In genomic region chr9:36328798-36329411, GRCh38 we compare ENCODE assay signal across 8 cellular contexts.
DNase-seq lines count a peak whose midpoint lies in the region; ATAC-seq, FAIRE-seq and TF ChIP-seq lines count a peak whose summit lies in the region.

No MANE protein-coding gene starts in this region.

- WGBS in pancreas, 2 donors, result 19 to 24% methylated on average over 9 of the region's 9 CpGs

- no peak overlapping the region for H3K4me3 Mint-ChIP-seq in activated CD4-positive, alpha-beta memory T cell treated with anti-CD3 and anti-CD28 coated beads, Interleukin-2, amount 10 ng/mL, durations not matched to agents 7 days and 5 days

- intact Hi-C loops in pancreas (cut with DNase I), result loop anchor here in 2 of 3 donors (5.0 to 10.0 kb wide), 2 partner anchors 77 to 84 kb away; no protein-coding TSS in a partner anchor

- POLR2A ChIA-PET in activated CD4-positive, alpha-beta memory T cell treated with anti-CD3 and anti-CD28 coated beads, Interleukin-2, amount 10 ng/mL, durations not matched to agents 7 days and 5 days (lab: Charles Lee), result interaction anchor here (0.6 to 2.4 kb wide), 5 partner anchors 22 to 226 kb away, joined by 3 to 15 read pairs (median 3); partner anchors contain the start of genes CLTA and GNE

- H3K9me3 Mint-ChIP-seq in activated CD4-positive, alpha-beta memory T cell treated with anti-CD3 and anti-CD28 coated beads, Interleukin-2, amount 10 ng/mL, durations not matched to agents 7 days and 5 days, result no peaks in the 10 kb centered on the region

- no peaks in the 10 kb centered on the region for H3K27me3 Mint-ChIP-seq in activated CD4-positive, alpha-beta memory T cell treated with anti-CD3 and anti-CD28 coated beads, Interleukin-2, amount 10 ng/mL, durations not matched to agents 7 days and 5 days

- H3K4me3 ChIP-seq in pancreas, result no peak overlapping the region

- no peaks in the 10 kb centered on the region for H3K36me3 ChIP-seq in pancreas

- DNase-seq in COLO829 (ENCODE audit: low spot score) (peak; percentile 84), H4 (ENCODE audit: low spot score) (peak; percentile 75), NCI-H446 treated with DMSO at 0.1 percent for 48 hours (lab: John Stamatoyannopoulos, UW) (peak; percentile 61), foreskin keratinocyte (peak in 1 of 2 donors; percentile 62), pancreas (peak in 3 of 6 donors; percentile 21 to 34 (median 26)), occipital lobe (lab: John Stamatoyannopoulos, UW) (no peak)
- peak; percentile 38 for DNase-seq in activated CD4-positive, alpha-beta memory T cell treated with anti-CD3 and anti-CD28 coated beads, Interleukin-2, amount 10 ng/mL, durations not matched to agents 7 days and 5 days

- no peaks in the 10 kb centered on the region for H3K36me3 Mint-ChIP-seq in activated CD4-positive, alpha-beta memory T cell treated with anti-CD3 and anti-CD28 coated beads, Interleukin-2, amount 10 ng/mL, durations not matched to agents 7 days and 5 days (ENCODE audit: low read depth)

- H3K4me1 ChIP-seq in foreskin keratinocyte, result no peaks in the 10 kb centered on the region
- H3K4me1 ChIP-seq in pancreas, result no peaks in the 10 kb centered on the region

- peaks cover 6% of the 10 kb centered on the region for H3K4me1 Mint-ChIP-seq in activated CD4-positive, alpha-beta memory T cell treated with anti-CD3 and anti-CD28 coated beads, Interleukin-2, amount 10 ng/mL, durations not matched to agents 7 days and 5 days

- peak; percentile 44 for ATAC-seq in foreskin keratinocyte
- peak; percentile 66 to 90 (median 84) for ATAC-seq in pancreas
- no peak for ATAC-seq in HG02763 (IDR thresholded peaks at IDR 0.05; ENCODE audit: unreplicated experiment)

- H3K27me3 ChIP-seq in foreskin keratinocyte (no peaks in the 10 kb centered on the region), pancreas (no peaks in the 10 kb centered on the region)

- no peaks in the 10 kb centered on the region for H3K9me3 ChIP-seq in pancreas

- CTCF ChIA-PET in activated CD4-positive, alpha-beta memory T cell treated with anti-CD3 and anti-CD28 coated beads, Interleukin-2, amount 10 ng/mL, durations not matched to agents 7 days and 5 days (lab: Charles Lee), result interaction anchor here (0.5 to 4.4 kb wide), 26 partner anchors 9 to 227 kb away, joined by 3 to 42 read pairs (median 5); partner anchors contain the start of genes CLTA, GNE and RNF38

- peak; percentile 96 for TF ChIP-seq CTCF in foreskin keratinocyte (conservative IDR thresholded peaks at IDR 0.05)
- peak; percentile 55 to 64 (median 60) for TF ChIP-seq CTCF in pancreas (IDR thresholded peaks at IDR 0.05)

- H3K27ac Mint-ChIP-seq in activated CD4-positive, alpha-beta memory T cell treated with anti-CD3 and anti-CD28 coated beads, Interleukin-2, amount 10 ng/mL, durations not matched to agents 7 days and 5 days, result no peak overlapping the region

- H3K27ac ChIP-seq in foreskin keratinocyte (no peak overlapping the region), pancreas (no peak overlapping the region)

- peak; percentile 17 for FAIRE-seq in pancreas (lab: Jason Lieb, UNC)
